1 cellular context compared by ENCODE assay signal in the genomic region with DNA sequence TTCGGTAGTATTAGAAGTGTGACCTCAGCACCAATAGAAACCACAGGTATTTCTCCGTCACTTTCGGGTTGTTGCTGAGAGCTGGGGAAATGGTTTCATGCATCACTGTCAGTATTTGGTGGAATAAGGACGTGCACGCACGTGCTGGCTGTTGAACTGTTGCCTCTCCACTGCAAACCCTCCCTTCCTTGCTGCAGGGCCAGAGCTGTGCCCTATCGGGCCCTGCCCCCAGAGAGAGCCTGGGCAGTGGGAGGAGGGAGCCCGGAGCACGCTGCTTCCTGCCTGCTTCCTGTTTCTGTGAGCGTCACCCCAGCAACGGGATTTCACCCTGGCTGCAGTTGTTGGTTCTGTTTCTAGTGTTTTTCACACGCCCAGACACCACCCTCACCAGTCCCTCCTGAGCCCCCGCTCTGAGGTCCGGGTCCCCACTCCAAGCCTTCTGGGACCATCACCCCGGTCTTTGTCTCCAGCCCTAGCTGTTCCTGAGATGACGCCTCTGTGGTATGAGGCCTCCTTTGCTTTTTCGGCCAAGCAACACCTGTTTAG.
TF ChIP-seq lines count a peak whose summit lies in the region.

No MANE protein-coding gene starts in this region.

TF ChIP-seq in HepG2, 621 proteins besides CTCF, POLR2A, EP300 and RAD21 (continued from another document and continues in another):
- TF ChIP-seq SIN3A (IDR thresholded peaks at IDR 0.05; ENCODE audit: borderline replicate concordance, low read depth, low read length) (peak; percentile 95; the same call in 1 of the 2 replicates), FOXO1 (CRISPR knock-in tag; IDR thresholded peaks at IDR 0.05) (0 out of 2 replicates have a peak, but pooled peaks have one; percentile 10), ZNF572 (CRISPR knock-in tag; IDR thresholded peaks at IDR 0.05) (peak; percentile 80), ONECUT2 (CRISPR knock-in tag; IDR thresholded peaks at IDR 0.05) (no peak), RARA (CRISPR knock-in tag; IDR thresholded peaks at IDR 0.05) (peak; percentile 66; the same call in 1 of the 2 replicates), NR2F6 (IDR thresholded peaks at IDR 0.05) (no peak; the same call in 1 of the 2 replicates), NR2F6 (CRISPR knock-in tag; IDR thresholded peaks at IDR 0.05) (peak; percentile 51; the same call in 1 of the 2 replicates), ZNF350 (CRISPR knock-in tag; IDR thresholded peaks at IDR 0.05; ENCODE audit: borderline replicate concordance, low read depth) (no peak), ZNF556 (CRISPR knock-in tag; IDR thresholded peaks at IDR 0.05; ENCODE audit: borderline replicate concordance) (peak; percentile 42; the same call in 1 of the 2 replicates), NFATC3 (CRISPR knock-in tag; IDR thresholded peaks at IDR 0.05) (0 out of 2 replicates have a peak, but pooled peaks have one; percentile 40), FOXA3 (CRISPR knock-in tag; IDR thresholded peaks at IDR 0.05) (peak; percentile 55), NBN (conservative IDR thresholded peaks at IDR 0.05) (no peak), ZNF547 (CRISPR knock-in tag; IDR thresholded peaks at IDR 0.05) (peak; percentile 47; the same call in 1 of the 2 replicates), RFX5 (IDR thresholded peaks at IDR 0.05; ENCODE audit: low read depth, low read length) (no peak), ZNF10 (CRISPR knock-in tag; IDR thresholded peaks at IDR 0.05; ENCODE audit: borderline replicate concordance, low read depth) (no peak), ZBTB7B (CRISPR knock-in tag; IDR thresholded peaks at IDR 0.05) (peak; percentile 31; the same call in 1 of the 2 replicates), BHLHE40 (IDR thresholded peaks at IDR 0.05; ENCODE audit: low read length) (peak; percentile 81), ZNF292 (CRISPR knock-in tag; IDR thresholded peaks at IDR 0.05; ENCODE audit: borderline replicate concordance, low read depth) (peak; percentile 86; the same call in 1 of the 2 replicates), ZNF530 (CRISPR knock-in tag; IDR thresholded peaks at IDR 0.05; ENCODE audit: low read depth) (no peak), GATA4 (IDR thresholded peaks at IDR 0.05; ENCODE audit: borderline replicate concordance, low read depth) (no peak), ISL2 (CRISPR knock-in tag; IDR thresholded peaks at IDR 0.05) (peak; percentile 54; the same call in 1 of the 2 replicates), MAZ (IDR thresholded peaks at IDR 0.05; ENCODE audit: borderline replicate concordance, low read depth, low read length) (peak; percentile 87; the same call in 1 of the 2 replicates), MAZ (CRISPR knock-in tag; IDR thresholded peaks at IDR 0.05; ENCODE audit: low read depth) (peak; percentile 72; the same call in 1 of the 2 replicates), ZNF841 (CRISPR knock-in tag; IDR thresholded peaks at IDR 0.05; ENCODE audit: borderline replicate concordance) (no peak), ERF (CRISPR knock-in tag; IDR thresholded peaks at IDR 0.05) (peak; percentile 60; the same call in 1 of the 2 replicates), ZMAT3 (CRISPR knock-in tag; conservative IDR thresholded peaks at IDR 0.05) (peak; percentile 43; the same call in 1 of the 2 replicates), ZFP37 (CRISPR knock-in tag; IDR thresholded peaks at IDR 0.05; ENCODE audit: borderline replicate concordance) (peak; percentile 89; the same call in 1 of the 2 replicates), NCOA5 (CRISPR knock-in tag; IDR thresholded peaks at IDR 0.05) (no peak), HOXA3 (CRISPR knock-in tag; IDR thresholded peaks at IDR 0.05) (no peak; the same call in none of the 2 replicates), ZFP90 (CRISPR knock-in tag; IDR thresholded peaks at IDR 0.05; ENCODE audit: borderline replicate concordance) (peak; percentile 84), ZNF629 (CRISPR knock-in tag; conservative IDR thresholded peaks at IDR 0.05) (0 out of 2 replicates have a peak, but pooled peaks have one; percentile 30), NFKB2 (CRISPR knock-in tag; IDR thresholded peaks at IDR 0.05; ENCODE audit: borderline replicate concordance) (peak; percentile 79; the same call in 1 of the 2 replicates), MED8 (CRISPR knock-in tag; IDR thresholded peaks at IDR 0.05; ENCODE audit: insufficient replicate concordance) (no peak), ZNF180 (CRISPR knock-in tag; IDR thresholded peaks at IDR 0.05; ENCODE audit: borderline replicate concordance, low read depth) (no peak), HNF4A (CRISPR knock-in tag; IDR thresholded peaks at IDR 0.05) (no peak), RXRA (CRISPR knock-in tag; IDR thresholded peaks at IDR 0.05) (peak; percentile 51), SMAD3 (CRISPR knock-in tag; IDR thresholded peaks at IDR 0.05) (peak; percentile 56; the same call in 1 of the 2 replicates)
- TF ChIP-seq, protein P1, sequence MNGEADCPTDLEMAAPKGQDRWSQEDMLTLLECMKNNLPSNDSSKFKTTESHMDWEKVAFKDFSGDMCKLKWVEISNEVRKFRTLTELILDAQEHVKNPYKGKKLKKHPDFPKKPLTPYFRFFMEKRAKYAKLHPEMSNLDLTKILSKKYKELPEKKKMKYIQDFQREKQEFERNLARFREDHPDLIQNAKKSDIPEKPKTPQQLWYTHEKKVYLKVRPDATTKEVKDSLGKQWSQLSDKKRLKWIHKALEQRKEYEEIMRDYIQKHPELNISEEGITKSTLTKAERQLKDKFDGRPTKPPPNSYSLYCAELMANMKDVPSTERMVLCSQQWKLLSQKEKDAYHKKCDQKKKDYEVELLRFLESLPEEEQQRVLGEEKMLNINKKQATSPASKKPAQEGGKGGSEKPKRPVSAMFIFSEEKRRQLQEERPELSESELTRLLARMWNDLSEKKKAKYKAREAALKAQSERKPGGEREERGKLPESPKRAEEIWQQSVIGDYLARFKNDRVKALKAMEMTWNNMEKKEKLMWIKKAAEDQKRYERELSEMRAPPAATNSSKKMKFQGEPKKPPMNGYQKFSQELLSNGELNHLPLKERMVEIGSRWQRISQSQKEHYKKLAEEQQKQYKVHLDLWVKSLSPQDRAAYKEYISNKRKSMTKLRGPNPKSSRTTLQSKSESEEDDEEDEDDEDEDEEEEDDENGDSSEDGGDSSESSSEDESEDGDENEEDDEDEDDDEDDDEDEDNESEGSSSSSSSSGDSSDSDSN (CRISPR knock-in tag; IDR thresholded peaks at IDR 0.05): peak; percentile 64
- TF ChIP-seq, protein P2, sequence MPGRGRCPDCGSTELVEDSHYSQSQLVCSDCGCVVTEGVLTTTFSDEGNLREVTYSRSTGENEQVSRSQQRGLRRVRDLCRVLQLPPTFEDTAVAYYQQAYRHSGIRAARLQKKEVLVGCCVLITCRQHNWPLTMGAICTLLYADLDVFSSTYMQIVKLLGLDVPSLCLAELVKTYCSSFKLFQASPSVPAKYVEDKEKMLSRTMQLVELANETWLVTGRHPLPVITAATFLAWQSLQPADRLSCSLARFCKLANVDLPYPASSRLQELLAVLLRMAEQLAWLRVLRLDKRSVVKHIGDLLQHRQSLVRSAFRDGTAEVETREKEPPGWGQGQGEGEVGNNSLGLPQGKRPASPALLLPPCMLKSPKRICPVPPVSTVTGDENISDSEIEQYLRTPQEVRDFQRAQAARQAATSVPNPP (CRISPR knock-in tag; IDR thresholded peaks at IDR 0.05): no peak
- TF ChIP-seq, protein P3, sequence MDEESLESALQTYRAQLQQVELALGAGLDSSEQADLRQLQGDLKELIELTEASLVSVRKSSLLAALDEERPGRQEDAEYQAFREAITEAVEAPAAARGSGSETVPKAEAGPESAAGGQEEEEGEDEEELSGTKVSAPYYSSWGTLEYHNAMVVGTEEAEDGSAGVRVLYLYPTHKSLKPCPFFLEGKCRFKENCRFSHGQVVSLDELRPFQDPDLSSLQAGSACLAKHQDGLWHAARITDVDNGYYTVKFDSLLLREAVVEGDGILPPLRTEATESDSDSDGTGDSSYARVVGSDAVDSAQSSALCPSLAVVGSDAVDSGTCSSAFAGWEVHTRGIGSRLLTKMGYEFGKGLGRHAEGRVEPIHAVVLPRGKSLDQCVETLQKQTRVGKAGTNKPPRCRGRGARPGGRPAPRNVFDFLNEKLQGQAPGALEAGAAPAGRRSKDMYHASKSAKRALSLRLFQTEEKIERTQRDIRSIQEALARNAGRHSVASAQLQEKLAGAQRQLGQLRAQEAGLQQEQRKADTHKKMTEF (CRISPR knock-in tag; IDR thresholded peaks at IDR 0.05): 0 out of 2 replicates have a peak, but pooled peaks have one; percentile 55
- TF ChIP-seq, protein P4, sequence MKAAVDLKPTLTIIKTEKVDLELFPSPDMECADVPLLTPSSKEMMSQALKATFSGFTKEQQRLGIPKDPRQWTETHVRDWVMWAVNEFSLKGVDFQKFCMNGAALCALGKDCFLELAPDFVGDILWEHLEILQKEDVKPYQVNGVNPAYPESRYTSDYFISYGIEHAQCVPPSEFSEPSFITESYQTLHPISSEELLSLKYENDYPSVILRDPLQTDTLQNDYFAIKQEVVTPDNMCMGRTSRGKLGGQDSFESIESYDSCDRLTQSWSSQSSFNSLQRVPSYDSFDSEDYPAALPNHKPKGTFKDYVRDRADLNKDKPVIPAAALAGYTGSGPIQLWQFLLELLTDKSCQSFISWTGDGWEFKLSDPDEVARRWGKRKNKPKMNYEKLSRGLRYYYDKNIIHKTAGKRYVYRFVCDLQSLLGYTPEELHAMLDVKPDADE (CRISPR knock-in tag; IDR thresholded peaks at IDR 0.05): 0 out of 2 replicates have a peak, but pooled peaks have one; percentile 36
- TF ChIP-seq, protein P5, sequence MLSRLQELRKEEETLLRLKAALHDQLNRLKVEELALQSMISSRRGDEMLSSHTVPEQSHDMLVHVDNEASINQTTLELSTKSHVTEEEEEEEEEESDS (CRISPR knock-in tag; IDR thresholded peaks at IDR 0.05; ENCODE audit: borderline replicate concordance): no peak
- TF ChIP-seq, protein P6, sequence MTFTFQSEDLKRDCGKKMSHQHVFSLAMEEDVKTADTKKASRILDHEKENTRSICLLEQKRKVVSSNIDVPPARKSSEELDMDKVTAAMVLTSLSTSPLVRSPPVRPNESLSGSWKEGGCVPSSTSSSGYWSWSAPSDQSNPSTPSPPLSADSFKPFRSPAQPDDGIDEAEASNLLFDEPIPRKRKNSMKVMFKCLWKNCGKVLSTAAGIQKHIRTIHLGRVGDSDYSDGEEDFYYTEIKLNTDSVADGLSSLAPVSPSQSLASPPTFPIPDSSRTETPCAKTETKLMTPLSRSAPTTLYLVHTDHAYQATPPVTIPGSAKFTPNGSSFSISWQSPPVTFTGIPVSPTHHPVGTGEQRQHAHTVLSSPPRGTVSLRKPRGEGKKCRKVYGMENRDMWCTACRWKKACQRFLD (CRISPR knock-in tag; IDR thresholded peaks at IDR 0.05; ENCODE audit: borderline replicate concordance): no peak
- TF ChIP-seq, protein P7, sequence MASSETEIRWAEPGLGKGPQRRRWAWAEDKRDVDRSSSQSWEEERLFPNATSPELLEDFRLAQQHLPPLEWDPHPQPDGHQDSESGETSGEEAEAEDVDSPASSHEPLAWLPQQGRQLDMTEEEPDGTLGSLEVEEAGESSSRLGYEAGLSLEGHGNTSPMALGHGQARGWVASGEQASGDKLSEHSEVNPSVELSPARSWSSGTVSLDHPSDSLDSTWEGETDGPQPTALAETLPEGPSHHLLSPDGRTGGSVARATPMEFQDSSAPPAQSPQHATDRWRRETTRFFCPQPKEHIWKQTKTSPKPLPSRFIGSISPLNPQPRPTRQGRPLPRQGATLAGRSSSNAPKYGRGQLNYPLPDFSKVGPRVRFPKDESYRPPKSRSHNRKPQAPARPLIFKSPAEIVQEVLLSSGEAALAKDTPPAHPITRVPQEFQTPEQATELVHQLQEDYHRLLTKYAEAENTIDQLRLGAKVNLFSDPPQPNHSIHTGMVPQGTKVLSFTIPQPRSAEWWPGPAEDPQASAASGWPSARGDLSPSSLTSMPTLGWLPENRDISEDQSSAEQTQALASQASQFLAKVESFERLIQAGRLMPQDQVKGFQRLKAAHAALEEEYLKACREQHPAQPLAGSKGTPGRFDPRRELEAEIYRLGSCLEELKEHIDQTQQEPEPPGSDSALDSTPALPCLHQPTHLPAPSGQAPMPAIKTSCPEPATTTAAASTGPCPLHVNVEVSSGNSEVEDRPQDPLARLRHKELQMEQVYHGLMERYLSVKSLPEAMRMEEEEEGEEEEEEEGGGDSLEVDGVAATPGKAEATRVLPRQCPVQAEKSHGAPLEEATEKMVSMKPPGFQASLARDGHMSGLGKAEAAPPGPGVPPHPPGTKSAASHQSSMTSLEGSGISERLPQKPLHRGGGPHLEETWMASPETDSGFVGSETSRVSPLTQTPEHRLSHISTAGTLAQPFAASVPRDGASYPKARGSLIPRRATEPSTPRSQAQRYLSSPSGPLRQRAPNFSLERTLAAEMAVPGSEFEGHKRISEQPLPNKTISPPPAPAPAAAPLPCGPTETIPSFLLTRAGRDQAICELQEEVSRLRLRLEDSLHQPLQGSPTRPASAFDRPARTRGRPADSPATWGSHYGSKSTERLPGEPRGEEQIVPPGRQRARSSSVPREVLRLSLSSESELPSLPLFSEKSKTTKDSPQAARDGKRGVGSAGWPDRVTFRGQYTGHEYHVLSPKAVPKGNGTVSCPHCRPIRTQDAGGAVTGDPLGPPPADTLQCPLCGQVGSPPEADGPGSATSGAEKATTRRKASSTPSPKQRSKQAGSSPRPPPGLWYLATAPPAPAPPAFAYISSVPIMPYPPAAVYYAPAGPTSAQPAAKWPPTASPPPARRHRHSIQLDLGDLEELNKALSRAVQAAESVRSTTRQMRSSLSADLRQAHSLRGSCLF (CRISPR knock-in tag; IDR thresholded peaks at IDR 0.05; ENCODE audit: borderline replicate concordance): no peak
- TF ChIP-seq, protein P8, sequence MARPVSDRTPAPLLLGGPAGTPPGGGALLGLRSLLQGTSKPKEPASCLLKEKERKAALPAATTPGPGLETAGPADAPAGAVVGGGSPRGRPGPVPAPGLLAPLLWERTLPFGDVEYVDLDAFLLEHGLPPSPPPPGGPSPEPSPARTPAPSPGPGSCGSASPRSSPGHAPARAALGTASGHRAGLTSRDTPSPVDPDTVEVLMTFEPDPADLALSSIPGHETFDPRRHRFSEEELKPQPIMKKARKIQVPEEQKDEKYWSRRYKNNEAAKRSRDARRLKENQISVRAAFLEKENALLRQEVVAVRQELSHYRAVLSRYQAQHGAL (CRISPR knock-in tag; IDR thresholded peaks at IDR 0.05; ENCODE audit: not compliant biosample characterization): no peak
- TF ChIP-seq, protein P9, sequence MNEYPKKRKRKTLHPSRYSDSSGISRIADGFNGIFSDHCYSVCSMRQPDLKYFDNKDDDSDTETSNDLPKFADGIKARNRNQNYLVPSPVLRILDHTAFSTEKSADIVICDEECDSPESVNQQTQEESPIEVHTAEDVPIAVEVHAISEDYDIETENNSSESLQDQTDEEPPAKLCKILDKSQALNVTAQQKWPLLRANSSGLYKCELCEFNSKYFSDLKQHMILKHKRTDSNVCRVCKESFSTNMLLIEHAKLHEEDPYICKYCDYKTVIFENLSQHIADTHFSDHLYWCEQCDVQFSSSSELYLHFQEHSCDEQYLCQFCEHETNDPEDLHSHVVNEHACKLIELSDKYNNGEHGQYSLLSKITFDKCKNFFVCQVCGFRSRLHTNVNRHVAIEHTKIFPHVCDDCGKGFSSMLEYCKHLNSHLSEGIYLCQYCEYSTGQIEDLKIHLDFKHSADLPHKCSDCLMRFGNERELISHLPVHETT (CRISPR knock-in tag; conservative IDR thresholded peaks at IDR 0.05): 0 out of 2 replicates have a peak, but pooled peaks have one; percentile 36
